ENCODE assay signal across 1 cellular context in the genomic region with DNA sequence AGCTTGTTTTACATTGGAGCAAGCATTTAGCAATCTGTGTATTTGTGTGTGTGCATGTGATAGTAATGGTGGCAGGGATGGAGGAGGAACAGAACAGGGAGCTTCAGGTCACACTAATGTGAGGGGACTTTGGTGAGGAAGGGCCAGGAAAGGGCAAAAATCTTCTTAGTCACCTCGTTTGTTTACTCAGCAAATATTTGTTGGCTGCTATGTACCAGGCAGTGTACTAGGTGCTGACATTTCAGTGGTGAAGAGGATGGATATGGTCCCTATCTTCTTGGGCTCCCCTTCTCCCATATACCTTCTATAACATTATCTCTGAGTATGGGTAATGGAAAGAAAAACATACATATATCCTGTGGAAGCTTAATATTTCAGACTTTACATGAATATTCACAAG.
TF ChIP-seq lines count a peak whose summit lies in the region.

No MANE protein-coding gene starts in this region.

TF ChIP-seq in K562, 482 proteins besides CTCF, POLR2A, EP300 and RAD21 (continued from another document):
- TF ChIP-seq, protein P1, sequence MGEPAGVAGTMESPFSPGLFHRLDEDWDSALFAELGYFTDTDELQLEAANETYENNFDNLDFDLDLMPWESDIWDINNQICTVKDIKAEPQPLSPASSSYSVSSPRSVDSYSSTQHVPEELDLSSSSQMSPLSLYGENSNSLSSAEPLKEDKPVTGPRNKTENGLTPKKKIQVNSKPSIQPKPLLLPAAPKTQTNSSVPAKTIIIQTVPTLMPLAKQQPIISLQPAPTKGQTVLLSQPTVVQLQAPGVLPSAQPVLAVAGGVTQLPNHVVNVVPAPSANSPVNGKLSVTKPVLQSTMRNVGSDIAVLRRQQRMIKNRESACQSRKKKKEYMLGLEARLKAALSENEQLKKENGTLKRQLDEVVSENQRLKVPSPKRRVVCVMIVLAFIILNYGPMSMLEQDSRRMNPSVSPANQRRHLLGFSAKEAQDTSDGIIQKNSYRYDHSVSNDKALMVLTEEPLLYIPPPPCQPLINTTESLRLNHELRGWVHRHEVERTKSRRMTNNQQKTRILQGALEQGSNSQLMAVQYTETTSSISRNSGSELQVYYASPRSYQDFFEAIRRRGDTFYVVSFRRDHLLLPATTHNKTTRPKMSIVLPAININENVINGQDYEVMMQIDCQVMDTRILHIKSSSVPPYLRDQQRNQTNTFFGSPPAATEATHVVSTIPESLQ (CRISPR knock-in tag; IDR thresholded peaks at IDR 0.05): no peak
- TF ChIP-seq ZFP36 (IDR thresholded peaks at IDR 0.05; ENCODE audit: low read depth, low read length, partially characterized antibody): no peak
- TF ChIP-seq ZSCAN32 (CRISPR knock-in tag; IDR thresholded peaks at IDR 0.05): no peak
TF ChIP-seq in K562: peak in this region for 5.
